ENCODE assay signal across 16 cellular contexts in the genomic region with DNA sequence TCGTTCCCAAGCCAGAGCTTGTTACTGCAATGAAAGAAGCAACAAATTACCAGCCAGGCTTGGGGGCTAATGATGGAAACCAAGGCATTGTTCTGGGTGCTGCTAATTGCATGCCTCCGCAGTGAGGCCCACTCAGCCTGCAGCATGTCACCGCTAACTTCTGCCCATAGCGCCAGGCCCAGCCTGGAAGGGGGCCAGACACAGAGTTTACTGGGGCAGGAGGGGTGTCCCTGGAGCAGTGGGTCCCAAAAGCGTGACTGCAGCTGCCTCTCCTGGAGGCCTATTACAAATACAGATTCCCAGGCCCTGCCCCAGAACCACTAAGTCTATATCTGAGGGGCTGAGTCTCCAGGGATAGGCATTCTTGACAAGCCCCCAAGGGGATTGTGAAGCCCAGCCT.
DNase-seq lines count a peak whose midpoint lies in the region; ATAC-seq and TF ChIP-seq lines count a peak whose summit lies in the region.
"Had no signal": no experiment of that assay in that cellular context is flagged by ENCODE, and none has a peak within 500 bp of the region (broad histone marks: within the 10 kb centered on the region; RNA-seq: fewer than 3 reads in every experiment).

No MANE protein-coding gene starts in this region.

- H3K9me3 ChIP-seq in left ventricle myocardium inferior (replicated peaks): no peaks in the 10 kb centered on the region
- no peaks in the 10 kb centered on the region for H3K9me3 ChIP-seq in heart right ventricle
- H3K9me3 ChIP-seq in uterus: no peaks in the 10 kb centered on the region
- H3K9me3 ChIP-seq: SK-N-SH had no signal

- no peaks in the 10 kb centered on the region for H3K36me3 ChIP-seq in left ventricle myocardium inferior
- no peaks in the 10 kb centered on the region for H3K36me3 ChIP-seq in heart right ventricle
- H3K36me3 ChIP-seq in H7 (replicated peaks; ENCODE audit: control insufficient read depth, insufficient read depth, low read length): no peaks in the 10 kb centered on the region
- no peaks in the 10 kb centered on the region for H3K36me3 ChIP-seq in uterus

- H3K27ac ChIP-seq in left ventricle myocardium inferior (replicated peaks): no peak overlapping the region
- no peak overlapping the region for H3K27ac ChIP-seq in heart right ventricle
- no peak overlapping the region for H3K27ac ChIP-seq in uterus

- ATAC-seq in heart right ventricle: no peak
- no peak for ATAC-seq in GM19463 (IDR thresholded peaks at IDR 0.05; ENCODE audit: unreplicated experiment)

- H3K4me1 ChIP-seq in left ventricle myocardium inferior (no peaks in the 10 kb centered on the region), heart right ventricle (no peaks in the 10 kb centered on the region), uterus (no peaks in the 10 kb centered on the region)

- H3K27ac Mint-ChIP-seq in chondrocyte (ENCODE audit: unreplicated experiment) (no peak overlapping the region), neural crest cell (ENCODE audit: unreplicated experiment) (peak overlapping the region; percentile 71)

- H3K36me3 Mint-ChIP-seq in chondrocyte (ENCODE audit: low read depth) (no peaks in the 10 kb centered on the region), neural crest cell (ENCODE audit: low read depth) (no peaks in the 10 kb centered on the region)

- H3K9me3 Mint-ChIP-seq in chondrocyte (ENCODE audit: low read depth) (no peaks in the 10 kb centered on the region), neural crest cell (no peaks in the 10 kb centered on the region)

- H3K27me3 ChIP-seq in left ventricle myocardium inferior (ENCODE audit: low read depth) (peaks cover 69% of the 10 kb centered on the region), heart right ventricle (peaks cover 4 to 48% (median 29%) of the 10 kb centered on the region in 7 donors), H7 (ENCODE audit: control insufficient read depth, insufficient read depth, low read length) (no peaks in the 10 kb centered on the region), uterus (no peaks in the 10 kb centered on the region)

- DNase-seq in left ventricle myocardium inferior (peak; percentile 6), heart right ventricle (no peak), chondrocyte (ENCODE audit: low spot score) (peak; percentile 52), neural crest cell (ENCODE audit: low read depth, low spot score) (no peak), H7 (no peak), NCI-H2029 treated with DMSO at 0.1 percent for 48 hours (lab: John Stamatoyannopoulos, UW) (no peak), uterus (no peak)
- DNase-seq: C1 segment of cervical spinal cord, GOT3, MM.1S, NCI-H1092 treated with DMSO at 0.1 percent for 48 hours, NCI-H510A, NCI-H774, Right ventricle myocardium superior, SK-N-SH had no signal

- H3K4me1 Mint-ChIP-seq in chondrocyte (ENCODE audit: low read depth) (peaks cover 21% of the 10 kb centered on the region), neural crest cell (peaks cover 20% of the 10 kb centered on the region)

- 97 to 98% methylated on average over 5 of the region's 5 CpGs for WGBS in heart right ventricle, 2 donors

- no peak for TF ChIP-seq CTCF in left ventricle myocardium inferior (IDR thresholded peaks at IDR 0.05; ENCODE audit: borderline replicate concordance)
- no peak for TF ChIP-seq CTCF in heart right ventricle (IDR thresholded peaks at IDR 0.05)
- TF ChIP-seq CTCF in chondrocyte (IDR thresholded peaks at IDR 0.05): no peak
- no peak for TF ChIP-seq CTCF in neural crest cell (conservative IDR thresholded peaks at IDR 0.05)
- TF ChIP-seq CTCF in uterus (IDR thresholded peaks at IDR 0.05): no peak

- no peak overlapping the region for H3K4me3 Mint-ChIP-seq in chondrocyte (ENCODE audit: unreplicated experiment)
- H3K4me3 Mint-ChIP-seq in neural crest cell: no peak overlapping the region

- no peak overlapping the region for H3K4me3 ChIP-seq in left ventricle myocardium inferior
- H3K4me3 ChIP-seq in heart right ventricle: no peak overlapping the region
- no peak overlapping the region for H3K4me3 ChIP-seq in H7 (ENCODE audit: insufficient read depth, low read depth, low read length)
- no peak overlapping the region for H3K4me3 ChIP-seq in uterus

- H3K27me3 Mint-ChIP-seq in chondrocyte (ENCODE audit: low read depth): no peaks in the 10 kb centered on the region
- peaks cover under 1% of the 10 kb centered on the region for H3K27me3 Mint-ChIP-seq in neural crest cell (ENCODE audit: low read depth)

- TF ChIP-seq POLR2A in uterus (IDR thresholded peaks at IDR 0.05): no peak

- intact Hi-C loops in left ventricle myocardium inferior (cut with micrococcal nuclease): no loop called here
- intact Hi-C loops in heart right ventricle (cut with DNase I): no loop called here
- intact Hi-C loops in uterus (cut with DNase I; ENCODE audit: low total_unique reads): no loop called here

Comparison
In these comparisons a context has a peak if more than half of its experiments do, and no peak if none do; other contexts are left out.
1. DNase-seq: peak in left ventricle myocardium inferior (single experiment) and chondrocyte (single experiment); none in heart right ventricle (0 of 2), neural crest cell (single experiment), H7 (single experiment), NCI-H2029 treated with DMSO at 0.1 percent for 48 hours (single experiment) and uterus (0 of 2).